Comparison of ENCODE assay signal across 8 cellular contexts in the genomic region with DNA sequence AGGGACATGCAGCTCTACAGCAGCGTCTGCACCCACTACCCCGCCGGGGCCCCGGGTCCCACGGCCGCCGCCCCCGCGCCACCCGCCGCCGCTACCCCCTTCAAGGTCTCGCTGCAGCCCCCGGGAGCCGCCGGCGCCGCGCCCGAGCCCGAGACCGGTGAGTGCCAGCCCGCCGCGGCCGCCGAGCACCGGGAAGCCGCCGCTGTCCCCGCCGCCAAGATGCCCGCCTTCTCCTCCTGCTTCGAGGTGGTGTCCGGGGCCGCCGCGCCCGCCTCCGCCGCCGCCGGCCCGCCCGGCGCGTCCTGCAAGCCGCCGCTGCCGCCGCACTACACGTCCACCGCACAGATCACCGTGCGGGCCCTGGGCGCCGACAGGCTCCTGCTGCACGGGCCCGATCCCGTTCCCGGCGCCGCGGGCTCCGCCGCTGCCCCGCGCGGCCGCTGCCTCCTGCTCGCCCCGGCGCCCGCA. TPM values are rescaled to one million over a fixed set of nuclear protein-coding genes. Genes with fewer than 3 reads are reported as not detected.
DNase-seq lines count a peak whose midpoint lies in the region; ATAC-seq and TF ChIP-seq lines count a peak whose summit lies in the region.

No MANE protein-coding gene starts in this region.

- H3K9me3 Mint-ChIP-seq in activated T-helper 1 cell treated with anti-CD3 and anti-CD28 coated beads, Interleukin-12 subunit alpha, Interleukin-12 subunit beta, Interleukin-2, Interleukin-4 antibody, amounts not matched to agents 30 ng/mL and 10 ng/mL and 1 ng/mL, durations not matched to agents 14 hours and 24 hours and 36 hours: no peaks in the 10 kb centered on the region
- no peaks in the 10 kb centered on the region for H3K9me3 Mint-ChIP-seq in stimulated activated effector memory CD8-positive, alpha-beta T cell treated with anti-CD3 and anti-CD28 coated beads, Interleukin-12 subunit alpha, Interleukin-12 subunit beta, amount 100 ng/mL, for 72 hours

- no peaks in the 10 kb centered on the region for H3K36me3 ChIP-seq in iPS DF 6.9 (ENCODE audit: control insufficient read depth, insufficient read depth, low read length)

- no peak for TF ChIP-seq CTCF in AG09309 (IDR thresholded peaks at IDR 0.05; ENCODE audit: control insufficient read depth, insufficient read depth, low read depth, low read length, missing control alignments)

- no peaks in the 10 kb centered on the region for H3K27me3 ChIP-seq in iPS DF 6.9 (ENCODE audit: control insufficient read depth, insufficient read depth, low read length)

- peak overlapping the region; percentile 51 for H3K4me3 ChIP-seq in AG09309 (ENCODE audit: control insufficient read depth, low read depth, low read length)
- H3K4me3 ChIP-seq in iPS DF 6.9 (ENCODE audit: low read length): peak overlapping the region; percentile 85; the same call in 1 of the 2 replicates

- no peak for DNase-seq in AG09309 (ENCODE audit: low read depth)
- DNase-seq in activated T-helper 1 cell treated with anti-CD3 and anti-CD28 coated beads, Interleukin-12 subunit alpha, Interleukin-12 subunit beta, Interleukin-2, Interleukin-4 antibody, amounts not matched to agents 30 ng/mL and 10 ng/mL and 1 ng/mL, durations not matched to agents 14 hours and 24 hours and 36 hours (ENCODE audit: low spot score): peak; percentile 14
- no peak for DNase-seq in iPS DF 6.9 (ENCODE audit: low read depth, low spot score)
- no peak for DNase-seq in stimulated activated effector memory CD8-positive, alpha-beta T cell treated with anti-CD3 and anti-CD28 coated beads, Interleukin-12 subunit alpha, Interleukin-12 subunit beta, amount 100 ng/mL, for 72 hours (ENCODE audit: low spot score in 2 of 2)
- no peak for DNase-seq in NK-92 (lab: John Stamatoyannopoulos, UW; ENCODE audit: unreplicated experiment)
- DNase-seq in NCI-H2171 (lab: John Stamatoyannopoulos, UW): no peak

- no peaks in the 10 kb centered on the region for H3K9me3 ChIP-seq in iPS DF 6.9 (ENCODE audit: control insufficient read depth, insufficient read depth, low read length)

- H3K4me1 ChIP-seq in iPS DF 6.9 (ENCODE audit: control insufficient read depth, insufficient read depth, low read length): no peaks in the 10 kb centered on the region

- peak; percentile 16 for ATAC-seq in GM18907 (IDR thresholded peaks at IDR 0.05; ENCODE audit: unreplicated experiment)
- peak; percentile 15 for ATAC-seq in HG03175 (IDR thresholded peaks at IDR 0.05; ENCODE audit: unreplicated experiment)
- peak; percentile 3 for ATAC-seq in stimulated activated effector memory CD8-positive, alpha-beta T cell treated with anti-CD3 and anti-CD28 coated beads, Interleukin-12 subunit alpha, Interleukin-12 subunit beta, amount 100 ng/mL, for 72 hours

- peaks cover 47% of the 10 kb centered on the region for H3K4me1 Mint-ChIP-seq in activated T-helper 1 cell treated with anti-CD3 and anti-CD28 coated beads, Interleukin-12 subunit alpha, Interleukin-12 subunit beta, Interleukin-2, Interleukin-4 antibody, amounts not matched to agents 30 ng/mL and 10 ng/mL and 1 ng/mL, durations not matched to agents 14 hours and 24 hours and 36 hours (ENCODE audit: low read depth)
- peaks cover 37% of the 10 kb centered on the region for H3K4me1 Mint-ChIP-seq in stimulated activated effector memory CD8-positive, alpha-beta T cell treated with anti-CD3 and anti-CD28 coated beads, Interleukin-12 subunit alpha, Interleukin-12 subunit beta, amount 100 ng/mL, for 72 hours

- peak overlapping the region; percentile 26 for H3K4me3 Mint-ChIP-seq in activated T-helper 1 cell treated with anti-CD3 and anti-CD28 coated beads, Interleukin-12 subunit alpha, Interleukin-12 subunit beta, Interleukin-2, Interleukin-4 antibody, amounts not matched to agents 30 ng/mL and 10 ng/mL and 1 ng/mL, durations not matched to agents 14 hours and 24 hours and 36 hours
- peak overlapping the region; percentile 79 for H3K4me3 Mint-ChIP-seq in stimulated activated effector memory CD8-positive, alpha-beta T cell treated with anti-CD3 and anti-CD28 coated beads, Interleukin-12 subunit alpha, Interleukin-12 subunit beta, amount 100 ng/mL, for 72 hours

- peaks cover 5% of the 10 kb centered on the region for H3K27me3 Mint-ChIP-seq in activated T-helper 1 cell treated with anti-CD3 and anti-CD28 coated beads, Interleukin-12 subunit alpha, Interleukin-12 subunit beta, Interleukin-2, Interleukin-4 antibody, amounts not matched to agents 30 ng/mL and 10 ng/mL and 1 ng/mL, durations not matched to agents 14 hours and 24 hours and 36 hours (ENCODE audit: insufficient read depth)

- peaks cover 16% of the 10 kb centered on the region for H3K36me3 Mint-ChIP-seq in activated T-helper 1 cell treated with anti-CD3 and anti-CD28 coated beads, Interleukin-12 subunit alpha, Interleukin-12 subunit beta, Interleukin-2, Interleukin-4 antibody, amounts not matched to agents 30 ng/mL and 10 ng/mL and 1 ng/mL, durations not matched to agents 14 hours and 24 hours and 36 hours (ENCODE audit: low read depth)
- H3K36me3 Mint-ChIP-seq in stimulated activated effector memory CD8-positive, alpha-beta T cell treated with anti-CD3 and anti-CD28 coated beads, Interleukin-12 subunit alpha, Interleukin-12 subunit beta, amount 100 ng/mL, for 72 hours: peaks cover 10% of the 10 kb centered on the region

- no peak overlapping the region for H3K27ac ChIP-seq in iPS DF 6.9 (ENCODE audit: low read length)

- WGBS in iPS DF 6.9 (ENCODE audit: insufficient coverage, insufficient read length): no CpG with 5 or more reads among the region's 74 CpGs

- no peak overlapping the region for H3K27ac Mint-ChIP-seq in activated T-helper 1 cell treated with anti-CD3 and anti-CD28 coated beads, Interleukin-12 subunit alpha, Interleukin-12 subunit beta, Interleukin-2, Interleukin-4 antibody, amounts not matched to agents 30 ng/mL and 10 ng/mL and 1 ng/mL, durations not matched to agents 14 hours and 24 hours and 36 hours
- H3K27ac Mint-ChIP-seq in stimulated activated effector memory CD8-positive, alpha-beta T cell treated with anti-CD3 and anti-CD28 coated beads, Interleukin-12 subunit alpha, Interleukin-12 subunit beta, amount 100 ng/mL, for 72 hours: no peak overlapping the region

- intact Hi-C loops in activated T-helper 1 cell treated with anti-CD3 and anti-CD28 coated beads, Interleukin-12 subunit alpha, Interleukin-12 subunit beta, Interleukin-2, Interleukin-4 antibody, amounts not matched to agents 30 ng/mL and 10 ng/mL and 1 ng/mL, durations not matched to agents 14 hours and 24 hours and 36 hours (cut with micrococcal nuclease): loop anchor here (2.0 to 5.0 kb wide), 4 partner anchors 47 to 1578 kb away; partner anchors contain the start of genes ENKUR and THNSL1

RNA-seq across cellular contexts. Expression of gene OTUD1, which starts 0.6 kb away (rescaled TPM):
- 19.1 and 20.3 TPM in 2 replicates for total RNA-seq in activated T-helper 1 cell treated with anti-CD3 and anti-CD28 coated beads, Interleukin-12 subunit alpha, Interleukin-12 subunit beta, Interleukin-2, Interleukin-4 antibody, amounts not matched to agents 30 ng/mL and 10 ng/mL and 1 ng/mL, durations not matched to agents 14 hours and 24 hours and 36 hours
